ENCODE assay signal across 19 cellular contexts in the genomic region with DNA sequence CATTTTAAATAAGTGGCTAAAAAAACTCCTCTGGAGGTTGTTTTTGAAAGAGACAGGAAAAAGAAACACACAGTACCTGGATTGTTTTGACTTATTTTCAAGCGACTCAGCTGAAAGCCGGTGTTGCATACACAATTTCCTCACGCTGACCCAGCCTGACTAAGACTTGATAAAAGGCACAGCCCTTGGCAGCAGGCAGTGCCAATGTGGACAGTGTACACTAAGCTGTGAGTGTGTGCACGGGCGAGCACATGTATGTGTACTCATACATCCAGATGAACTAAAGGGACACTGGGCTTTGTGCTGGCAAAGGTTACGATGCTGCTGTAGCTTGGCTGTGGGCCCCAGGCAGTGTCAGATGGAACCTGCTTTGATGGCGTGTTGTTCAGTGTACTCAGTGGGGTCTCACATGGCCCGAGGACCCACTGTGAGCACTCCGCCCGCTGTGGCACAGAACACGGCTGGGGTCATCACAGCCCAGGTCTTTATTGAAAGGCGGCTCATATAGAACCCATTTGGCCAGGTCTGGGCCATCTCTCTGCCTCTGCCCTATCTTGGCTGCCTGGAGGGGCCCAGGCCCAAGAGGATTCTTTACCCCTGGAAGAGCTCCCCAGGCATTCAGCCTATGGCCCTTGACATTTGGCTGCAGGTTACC.
DNase-seq lines count a peak whose midpoint lies in the region; ATAC-seq and TF ChIP-seq lines count a peak whose summit lies in the region.
"Had no signal": no experiment of that assay in that cellular context is flagged by ENCODE, and none has a peak within 500 bp of the region (broad histone marks: within the 10 kb centered on the region; RNA-seq: fewer than 3 reads in every experiment).

No MANE protein-coding gene starts in this region.

- no peaks in the 10 kb centered on the region for H3K79me2 ChIP-seq in GM23338 (replicated peaks; ENCODE audit: insufficient read depth)
- no peaks in the 10 kb centered on the region for H3K79me2 ChIP-seq in PC-3 (ENCODE audit: low read length)

- H3K27ac ChIP-seq in GM23338 (ENCODE audit: low read depth) (no peak overlapping the region), PC-3 (ENCODE audit: low read length) (no peak overlapping the region), sigmoid colon (no peak overlapping the region)
- H3K27ac ChIP-seq: neural progenitor cell, prostate gland, suprapubic skin had no signal

- H3K27ac Mint-ChIP-seq in GM23338: peak overlapping the region; percentile 85; the same call in 1 of the 2 replicates
- no peak overlapping the region for H3K27ac Mint-ChIP-seq in activated CD8-positive, alpha-beta memory T cell treated with anti-CD3 and anti-CD28 coated beads, Interleukin-2, amount 10 ng/mL, durations not matched to agents 7 days and 5 days
- H3K27ac Mint-ChIP-seq: activated naive CD4-positive, alpha-beta T cell treated with anti-CD3 and anti-CD28 coated beads for 36 hours; CD8-positive, alpha-beta memory T cell had no signal

- no peak for DNase-seq in GM23338 (ENCODE audit: low spot score)
- DNase-seq in PC-3: peak; percentile 80
- peak; percentile 56 for DNase-seq in sigmoid colon
- DNase-seq in NCI-H146 treated with DMSO at 0.1 percent for 48 hours (lab: John Stamatoyannopoulos, UW; ENCODE audit: unreplicated experiment): no peak
- no peak for DNase-seq in medulla oblongata (ENCODE audit: extremely low spot score)
- no peak for DNase-seq in activated CD8-positive, alpha-beta memory T cell treated with anti-CD3 and anti-CD28 coated beads, Interleukin-2, amount 10 ng/mL, durations not matched to agents 7 days and 5 days
- DNase-seq in left cardiac atrium: no peak
- DNase-seq: activated naive CD4-positive, alpha-beta T cell treated with anti-CD3 and anti-CD28 coated beads for 36 hours; activated T-cell treated with anti-CD3 and anti-CD28 coated beads, Interleukin-2, amount 50 U/mL, for 48 hours; anterior cingulate cortex; CD8-positive, alpha-beta memory T cell; central memory CD4-positive, alpha-beta T cell; dermis blood vessel endothelial cell; GF-D8; NCI-H1436 had no signal

- H3K9me3 ChIP-seq in PC-3 (ENCODE audit: low read length) (no peaks in the 10 kb centered on the region), sigmoid colon (no peaks in the 10 kb centered on the region)
- H3K9me3 ChIP-seq: prostate gland, suprapubic skin had no signal

- peaks cover under 1% of the 10 kb centered on the region; the same call in 2 of the 3 replicates for H3K36me3 Mint-ChIP-seq in GM23338 (ENCODE audit: low read depth)
- peaks cover 4% of the 10 kb centered on the region for H3K36me3 Mint-ChIP-seq in activated CD8-positive, alpha-beta memory T cell treated with anti-CD3 and anti-CD28 coated beads, Interleukin-2, amount 10 ng/mL, durations not matched to agents 7 days and 5 days
- H3K36me3 Mint-ChIP-seq: CD8-positive, alpha-beta memory T cell; neural progenitor cell had no signal

- no peak for TF ChIP-seq POLR2A in sigmoid colon (IDR thresholded peaks at IDR 0.05)

- ATAC-seq in GM23338: no peak; the same call in 2 of the 3 replicates
- ATAC-seq in PC-3: peak; percentile 90
- ATAC-seq in esophagus mucosa: peak; percentile 71
- no peak for ATAC-seq in activated CD8-positive, alpha-beta memory T cell treated with anti-CD3 and anti-CD28 coated beads, Interleukin-2, amount 10 ng/mL, durations not matched to agents 7 days and 5 days
- no peak for ATAC-seq in left cardiac atrium

- no peak overlapping the region for H3K4me3 Mint-ChIP-seq in GM23338
- H3K4me3 Mint-ChIP-seq in activated CD8-positive, alpha-beta memory T cell treated with anti-CD3 and anti-CD28 coated beads, Interleukin-2, amount 10 ng/mL, durations not matched to agents 7 days and 5 days: no peak overlapping the region
- H3K4me3 Mint-ChIP-seq: activated naive CD4-positive, alpha-beta T cell treated with anti-CD3 and anti-CD28 coated beads for 36 hours; CD8-positive, alpha-beta memory T cell; neural progenitor cell had no signal

- H3K36me3 ChIP-seq in GM23338 (ENCODE audit: insufficient read depth) (no peaks in the 10 kb centered on the region), PC-3 (ENCODE audit: low read depth, low read length) (no peaks in the 10 kb centered on the region), sigmoid colon (no peaks in the 10 kb centered on the region)
- H3K36me3 ChIP-seq: neural progenitor cell, prostate gland, suprapubic skin had no signal

- no peak overlapping the region for H2AFZ ChIP-seq in GM23338
- H2AFZ ChIP-seq in PC-3 (ENCODE audit: low read length): no peak overlapping the region
- H2AFZ ChIP-seq: neural progenitor cell had no signal

- H3K9me3 Mint-ChIP-seq in GM23338: no peaks in the 10 kb centered on the region
- H3K9me3 Mint-ChIP-seq in activated CD8-positive, alpha-beta memory T cell treated with anti-CD3 and anti-CD28 coated beads, Interleukin-2, amount 10 ng/mL, durations not matched to agents 7 days and 5 days (ENCODE audit: low read depth): no peaks in the 10 kb centered on the region
- H3K9me3 Mint-ChIP-seq: activated naive CD4-positive, alpha-beta T cell treated with anti-CD3 and anti-CD28 coated beads for 36 hours; CD8-positive, alpha-beta memory T cell; neural progenitor cell had no signal

- WGBS in sigmoid colon, 2 donors: 85 to 90% methylated on average over 12 of the region's 12 CpGs

- H3K27me3 ChIP-seq in GM23338 (ENCODE audit: insufficient read depth): no peaks in the 10 kb centered on the region
- H3K27me3 ChIP-seq in PC-3 (ENCODE audit: low read length): no peaks in the 10 kb centered on the region
- peaks cover 0 to 8% (median 0%) of the 10 kb centered on the region in 3 donors for H3K27me3 ChIP-seq in sigmoid colon
- H3K27me3 ChIP-seq: neural progenitor cell, suprapubic skin had no signal

- POLR2A ChIA-PET in PC-3 (lab: Charles Lee; ENCODE audit: unreplicated experiment): no interaction called here

- CTCF ChIA-PET in PC-3 (lab: Charles Lee): no interaction called here
- CTCF ChIA-PET in activated CD8-positive, alpha-beta memory T cell treated with anti-CD3 and anti-CD28 coated beads, Interleukin-2, amount 10 ng/mL, durations not matched to agents 7 days and 5 days (lab: Charles Lee): no interaction called here

- H3K4me3 ChIP-seq in GM23338 (no peak overlapping the region), PC-3 (ENCODE audit: low read length) (no peak overlapping the region), sigmoid colon (no peak overlapping the region)
- H3K4me3 ChIP-seq: neural progenitor cell, prostate gland, suprapubic skin had no signal

- H4K20me1 ChIP-seq in GM23338 (replicated peaks; ENCODE audit: insufficient read depth): no peaks in the 10 kb centered on the region
- H4K20me1 ChIP-seq in PC-3 (ENCODE audit: low read length): no peaks in the 10 kb centered on the region

- H3K9me2 ChIP-seq in GM23338 (ENCODE audit: insufficient read depth): no peaks in the 10 kb centered on the region
- H3K9me2 ChIP-seq in PC-3 (replicated peaks; ENCODE audit: low read length): no peaks in the 10 kb centered on the region

- H3K9ac ChIP-seq in PC-3 (ENCODE audit: low read length): no peak overlapping the region
- H3K9ac ChIP-seq: neural progenitor cell had no signal

- peaks cover 19% of the 10 kb centered on the region; the same call in 2 of the 3 replicates for H3K4me1 Mint-ChIP-seq in GM23338
- no peaks in the 10 kb centered on the region for H3K4me1 Mint-ChIP-seq in activated CD8-positive, alpha-beta memory T cell treated with anti-CD3 and anti-CD28 coated beads, Interleukin-2, amount 10 ng/mL, durations not matched to agents 7 days and 5 days
- H3K4me1 Mint-ChIP-seq: CD8-positive, alpha-beta memory T cell had no signal

- TF ChIP-seq CTCF in GM23338 (conservative IDR thresholded peaks at IDR 0.05; ENCODE audit: low read depth in 2 of 2): no peak
- no peak for TF ChIP-seq CTCF in PC-3 (conservative IDR thresholded peaks at IDR 0.05; ENCODE audit: low read depth, low read length)
- no peak for TF ChIP-seq CTCF in sigmoid colon (IDR thresholded peaks at IDR 0.05)

- H3F3A ChIP-seq in GM23338 (replicated peaks; ENCODE audit: low read depth): 0 out of 2 replicates have a peak, but pooled peaks cover 3% of the 10 kb centered on the region
- no peaks in the 10 kb centered on the region for H3F3A ChIP-seq in PC-3 (ENCODE audit: low read length, unreplicated experiment)

- TF ChIP-seq EP300 in sigmoid colon (IDR thresholded peaks at IDR 0.05): no peak

- peaks cover 5% of the 10 kb centered on the region for H3K27me3 Mint-ChIP-seq in GM23338 (ENCODE audit: insufficient read depth, low read depth, poor library complexity)
- no peaks in the 10 kb centered on the region for H3K27me3 Mint-ChIP-seq in activated CD8-positive, alpha-beta memory T cell treated with anti-CD3 and anti-CD28 coated beads, Interleukin-2, amount 10 ng/mL, durations not matched to agents 7 days and 5 days
- H3K27me3 Mint-ChIP-seq: CD8-positive, alpha-beta memory T cell had no signal

- H3K4me1 ChIP-seq in GM23338 (ENCODE audit: insufficient read depth): no peaks in the 10 kb centered on the region
- peaks cover 7% of the 10 kb centered on the region; the same call in 1 of the 2 replicates for H3K4me1 ChIP-seq in PC-3 (ENCODE audit: insufficient read depth, low read length)
- no peaks in the 10 kb centered on the region for H3K4me1 ChIP-seq in sigmoid colon
- H3K4me1 ChIP-seq: prostate gland had no signal

- no TSS peak for BruUV-seq in PC-3 (replicated peaks; lab: Mats Ljungman, UMichigan)

- intact Hi-C loops in PC-3 (cut with micrococcal nuclease) (no loop called here), sigmoid colon (cut with DNase I) (no loop called here), left cardiac atrium (cut with DNase I) (no loop called here)

- H3K4me2 ChIP-seq in GM23338 (no peak overlapping the region), PC-3 (ENCODE audit: low read length) (no peak overlapping the region)
- H3K4me2 ChIP-seq: neural progenitor cell had no signal

TF ChIP-seq in GM23338, 12 proteins besides CTCF, POLR2A, EP300 and RAD21:
- TF ChIP-seq, protein P1, sequence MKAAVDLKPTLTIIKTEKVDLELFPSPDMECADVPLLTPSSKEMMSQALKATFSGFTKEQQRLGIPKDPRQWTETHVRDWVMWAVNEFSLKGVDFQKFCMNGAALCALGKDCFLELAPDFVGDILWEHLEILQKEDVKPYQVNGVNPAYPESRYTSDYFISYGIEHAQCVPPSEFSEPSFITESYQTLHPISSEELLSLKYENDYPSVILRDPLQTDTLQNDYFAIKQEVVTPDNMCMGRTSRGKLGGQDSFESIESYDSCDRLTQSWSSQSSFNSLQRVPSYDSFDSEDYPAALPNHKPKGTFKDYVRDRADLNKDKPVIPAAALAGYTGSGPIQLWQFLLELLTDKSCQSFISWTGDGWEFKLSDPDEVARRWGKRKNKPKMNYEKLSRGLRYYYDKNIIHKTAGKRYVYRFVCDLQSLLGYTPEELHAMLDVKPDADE (IDR thresholded peaks at IDR 0.05): no peak
- no peak for TF ChIP-seq EZH2phosphoT487 (IDR thresholded peaks at IDR 0.05; ENCODE audit: unreplicated experiment)
- no peak for TF ChIP-seq EZH2 (IDR thresholded peaks at IDR 0.05; ENCODE audit: low read depth, unreplicated experiment)
- TF ChIP-seq ZNF331 (CRISPR knock-in tag; IDR thresholded peaks at IDR 0.05; ENCODE audit: low read depth): no peak
- no peak for TF ChIP-seq ZNF114 (CRISPR knock-in tag; IDR thresholded peaks at IDR 0.05)
- TF ChIP-seq STAT1 (IDR thresholded peaks at IDR 0.05; ENCODE audit: unreplicated experiment): no peak

Comparison
In these comparisons a context has a peak if more than half of its experiments do, and no peak if none do; other contexts are left out.
1. ATAC-seq: peak in PC-3 (single experiment) and esophagus mucosa (single experiment); none in GM23338 (single experiment), activated CD8-positive, alpha-beta memory T cell treated with anti-CD3 and anti-CD28 coated beads, Interleukin-2, amount 10 ng/mL, durations not matched to agents 7 days and 5 days (single experiment) and left cardiac atrium (0 of 2).
2. DNase-seq: peak in PC-3 (single experiment) and sigmoid colon (single experiment); none in GM23338 (single experiment), NCI-H146 treated with DMSO at 0.1 percent for 48 hours (single experiment), medulla oblongata (single experiment), activated CD8-positive, alpha-beta memory T cell treated with anti-CD3 and anti-CD28 coated beads, Interleukin-2, amount 10 ng/mL, durations not matched to agents 7 days and 5 days (single experiment) and left cardiac atrium (single experiment).